In the genomic region with DNA sequence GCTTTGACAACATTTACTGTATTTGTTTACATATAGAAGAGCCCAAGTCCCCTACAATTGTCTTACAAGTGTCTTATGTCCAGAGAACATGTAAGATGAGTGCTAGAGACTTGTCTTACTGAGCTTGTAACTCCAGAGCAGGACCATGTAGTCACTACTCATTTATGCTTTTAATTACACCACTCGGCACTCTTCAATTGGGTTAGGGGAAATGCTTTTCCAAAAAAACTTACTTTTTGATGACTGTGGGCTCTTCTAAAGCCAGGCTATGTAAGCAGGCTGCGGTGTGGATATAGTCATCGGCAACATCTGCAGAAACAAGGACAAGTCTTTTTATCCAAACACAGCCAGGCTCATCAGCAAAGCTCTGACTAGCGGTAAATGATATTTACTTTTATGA, we compare ENCODE assay signal across 2 cellular contexts.
TF ChIP-seq lines count a peak whose summit lies in the region.

No MANE protein-coding gene starts in this region.

TF ChIP-seq in GM23338, 12 proteins besides CTCF, POLR2A, EP300 and RAD21 (continued from another document):
- TF ChIP-seq, protein P1, sequence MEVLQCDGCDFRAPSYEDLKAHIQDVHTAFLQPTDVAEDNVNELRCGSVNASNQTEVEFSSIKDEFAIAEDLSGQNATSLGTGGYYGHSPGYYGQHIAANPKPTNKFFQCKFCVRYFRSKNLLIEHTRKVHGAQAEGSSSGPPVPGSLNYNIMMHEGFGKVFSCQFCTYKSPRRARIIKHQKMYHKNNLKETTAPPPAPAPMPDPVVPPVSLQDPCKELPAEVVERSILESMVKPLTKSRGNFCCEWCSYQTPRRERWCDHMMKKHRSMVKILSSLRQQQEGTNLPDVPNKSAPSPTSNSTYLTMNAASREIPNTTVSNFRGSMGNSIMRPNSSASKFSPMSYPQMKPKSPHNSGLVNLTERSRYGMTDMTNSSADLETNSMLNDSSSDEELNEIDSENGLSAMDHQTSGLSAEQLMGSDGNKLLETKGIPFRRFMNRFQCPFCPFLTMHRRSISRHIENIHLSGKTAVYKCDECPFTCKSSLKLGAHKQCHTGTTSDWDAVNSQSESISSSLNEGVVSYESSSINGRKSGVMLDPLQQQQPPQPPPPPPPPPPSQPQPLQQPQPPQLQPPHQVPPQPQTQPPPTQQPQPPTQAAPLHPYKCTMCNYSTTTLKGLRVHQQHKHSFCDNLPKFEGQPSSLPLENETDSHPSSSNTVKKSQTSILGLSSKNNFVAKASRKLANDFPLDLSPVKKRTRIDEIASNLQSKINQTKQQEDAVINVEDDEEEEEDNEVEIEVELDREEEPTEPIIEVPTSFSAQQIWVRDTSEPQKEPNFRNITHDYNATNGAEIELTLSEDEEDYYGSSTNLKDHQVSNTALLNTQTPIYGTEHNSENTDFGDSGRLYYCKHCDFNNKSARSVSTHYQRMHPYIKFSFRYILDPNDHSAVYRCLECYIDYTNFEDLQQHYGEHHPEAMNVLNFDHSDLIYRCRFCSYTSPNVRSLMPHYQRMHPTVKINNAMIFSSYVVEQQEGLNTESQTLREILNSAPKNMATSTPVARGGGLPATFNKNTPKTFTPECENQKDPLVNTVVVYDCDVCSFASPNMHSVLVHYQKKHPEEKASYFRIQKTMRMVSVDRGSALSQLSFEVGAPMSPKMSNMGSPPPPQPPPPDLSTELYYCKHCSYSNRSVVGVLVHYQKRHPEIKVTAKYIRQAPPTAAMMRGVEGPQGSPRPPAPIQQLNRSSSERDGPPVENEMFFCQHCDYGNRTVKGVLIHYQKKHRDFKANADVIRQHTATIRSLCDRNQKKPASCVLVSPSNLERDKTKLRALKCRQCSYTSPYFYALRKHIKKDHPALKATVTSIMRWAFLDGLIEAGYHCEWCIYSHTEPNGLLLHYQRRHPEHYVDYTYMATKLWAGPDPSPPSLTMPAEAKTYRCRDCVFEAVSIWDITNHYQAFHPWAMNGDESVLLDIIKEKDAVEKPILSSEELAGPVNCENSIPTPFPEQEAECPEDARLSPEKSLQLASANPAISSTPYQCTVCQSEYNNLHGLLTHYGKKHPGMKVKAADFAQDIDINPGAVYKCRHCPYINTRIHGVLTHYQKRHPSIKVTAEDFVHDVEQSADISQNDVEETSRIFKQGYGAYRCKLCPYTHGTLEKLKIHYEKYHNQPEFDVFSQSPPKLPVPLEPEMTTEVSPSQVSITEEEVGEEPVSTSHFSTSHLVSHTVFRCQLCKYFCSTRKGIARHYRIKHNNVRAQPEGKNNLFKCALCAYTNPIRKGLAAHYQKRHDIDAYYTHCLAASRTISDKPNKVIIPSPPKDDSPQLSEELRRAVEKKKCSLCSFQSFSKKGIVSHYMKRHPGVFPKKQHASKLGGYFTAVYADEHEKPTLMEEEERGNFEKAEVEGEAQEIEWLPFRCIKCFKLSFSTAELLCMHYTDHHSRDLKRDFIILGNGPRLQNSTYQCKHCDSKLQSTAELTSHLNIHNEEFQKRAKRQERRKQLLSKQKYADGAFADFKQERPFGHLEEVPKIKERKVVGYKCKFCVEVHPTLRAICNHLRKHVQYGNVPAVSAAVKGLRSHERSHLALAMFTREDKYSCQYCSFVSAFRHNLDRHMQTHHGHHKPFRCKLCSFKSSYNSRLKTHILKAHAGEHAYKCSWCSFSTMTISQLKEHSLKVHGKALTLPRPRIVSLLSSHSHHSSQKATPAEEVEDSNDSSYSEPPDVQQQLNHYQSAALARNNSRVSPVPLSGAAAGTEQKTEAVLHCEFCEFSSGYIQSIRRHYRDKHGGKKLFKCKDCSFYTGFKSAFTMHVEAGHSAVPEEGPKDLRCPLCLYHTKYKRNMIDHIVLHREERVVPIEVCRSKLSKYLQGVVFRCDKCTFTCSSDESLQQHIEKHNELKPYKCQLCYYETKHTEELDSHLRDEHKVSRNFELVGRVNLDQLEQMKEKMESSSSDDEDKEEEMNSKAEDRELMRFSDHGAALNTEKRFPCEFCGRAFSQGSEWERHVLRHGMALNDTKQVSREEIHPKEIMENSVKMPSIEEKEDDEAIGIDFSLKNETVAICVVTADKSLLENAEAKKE (CRISPR knock-in tag; IDR thresholded peaks at IDR 0.05) = no peak
- TF ChIP-seq EZH2 (IDR thresholded peaks at IDR 0.05; ENCODE audit: low read depth, unreplicated experiment) = no peak
- TF ChIP-seq, protein P2, sequence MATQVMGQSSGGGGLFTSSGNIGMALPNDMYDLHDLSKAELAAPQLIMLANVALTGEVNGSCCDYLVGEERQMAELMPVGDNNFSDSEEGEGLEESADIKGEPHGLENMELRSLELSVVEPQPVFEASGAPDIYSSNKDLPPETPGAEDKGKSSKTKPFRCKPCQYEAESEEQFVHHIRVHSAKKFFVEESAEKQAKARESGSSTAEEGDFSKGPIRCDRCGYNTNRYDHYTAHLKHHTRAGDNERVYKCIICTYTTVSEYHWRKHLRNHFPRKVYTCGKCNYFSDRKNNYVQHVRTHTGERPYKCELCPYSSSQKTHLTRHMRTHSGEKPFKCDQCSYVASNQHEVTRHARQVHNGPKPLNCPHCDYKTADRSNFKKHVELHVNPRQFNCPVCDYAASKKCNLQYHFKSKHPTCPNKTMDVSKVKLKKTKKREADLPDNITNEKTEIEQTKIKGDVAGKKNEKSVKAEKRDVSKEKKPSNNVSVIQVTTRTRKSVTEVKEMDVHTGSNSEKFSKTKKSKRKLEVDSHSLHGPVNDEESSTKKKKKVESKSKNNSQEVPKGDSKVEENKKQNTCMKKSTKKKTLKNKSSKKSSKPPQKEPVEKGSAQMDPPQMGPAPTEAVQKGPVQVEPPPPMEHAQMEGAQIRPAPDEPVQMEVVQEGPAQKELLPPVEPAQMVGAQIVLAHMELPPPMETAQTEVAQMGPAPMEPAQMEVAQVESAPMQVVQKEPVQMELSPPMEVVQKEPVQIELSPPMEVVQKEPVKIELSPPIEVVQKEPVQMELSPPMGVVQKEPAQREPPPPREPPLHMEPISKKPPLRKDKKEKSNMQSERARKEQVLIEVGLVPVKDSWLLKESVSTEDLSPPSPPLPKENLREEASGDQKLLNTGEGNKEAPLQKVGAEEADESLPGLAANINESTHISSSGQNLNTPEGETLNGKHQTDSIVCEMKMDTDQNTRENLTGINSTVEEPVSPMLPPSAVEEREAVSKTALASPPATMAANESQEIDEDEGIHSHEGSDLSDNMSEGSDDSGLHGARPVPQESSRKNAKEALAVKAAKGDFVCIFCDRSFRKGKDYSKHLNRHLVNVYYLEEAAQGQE (IDR thresholded peaks at IDR 0.05; ENCODE audit: unreplicated experiment) = no peak
- TF ChIP-seq NANOG (IDR thresholded peaks at IDR 0.05; ENCODE audit: borderline replicate concordance) = no peak
- TF ChIP-seq, protein P3, sequence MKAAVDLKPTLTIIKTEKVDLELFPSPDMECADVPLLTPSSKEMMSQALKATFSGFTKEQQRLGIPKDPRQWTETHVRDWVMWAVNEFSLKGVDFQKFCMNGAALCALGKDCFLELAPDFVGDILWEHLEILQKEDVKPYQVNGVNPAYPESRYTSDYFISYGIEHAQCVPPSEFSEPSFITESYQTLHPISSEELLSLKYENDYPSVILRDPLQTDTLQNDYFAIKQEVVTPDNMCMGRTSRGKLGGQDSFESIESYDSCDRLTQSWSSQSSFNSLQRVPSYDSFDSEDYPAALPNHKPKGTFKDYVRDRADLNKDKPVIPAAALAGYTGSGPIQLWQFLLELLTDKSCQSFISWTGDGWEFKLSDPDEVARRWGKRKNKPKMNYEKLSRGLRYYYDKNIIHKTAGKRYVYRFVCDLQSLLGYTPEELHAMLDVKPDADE (IDR thresholded peaks at IDR 0.05) = no peak

TF ChIP-seq in WTC11, 78 proteins besides CTCF, POLR2A, EP300 and RAD21 (continued from another document):
- TF ChIP-seq, protein P4, sequence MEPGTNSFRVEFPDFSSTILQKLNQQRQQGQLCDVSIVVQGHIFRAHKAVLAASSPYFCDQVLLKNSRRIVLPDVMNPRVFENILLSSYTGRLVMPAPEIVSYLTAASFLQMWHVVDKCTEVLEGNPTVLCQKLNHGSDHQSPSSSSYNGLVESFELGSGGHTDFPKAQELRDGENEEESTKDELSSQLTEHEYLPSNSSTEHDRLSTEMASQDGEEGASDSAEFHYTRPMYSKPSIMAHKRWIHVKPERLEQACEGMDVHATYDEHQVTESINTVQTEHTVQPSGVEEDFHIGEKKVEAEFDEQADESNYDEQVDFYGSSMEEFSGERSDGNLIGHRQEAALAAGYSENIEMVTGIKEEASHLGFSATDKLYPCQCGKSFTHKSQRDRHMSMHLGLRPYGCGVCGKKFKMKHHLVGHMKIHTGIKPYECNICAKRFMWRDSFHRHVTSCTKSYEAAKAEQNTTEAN (CRISPR knock-in tag; IDR thresholded peaks at IDR 0.05) = no peak
- no peak for TF ChIP-seq SOX15 (CRISPR knock-in tag; IDR thresholded peaks at IDR 0.05)
- TF ChIP-seq, protein P5, sequence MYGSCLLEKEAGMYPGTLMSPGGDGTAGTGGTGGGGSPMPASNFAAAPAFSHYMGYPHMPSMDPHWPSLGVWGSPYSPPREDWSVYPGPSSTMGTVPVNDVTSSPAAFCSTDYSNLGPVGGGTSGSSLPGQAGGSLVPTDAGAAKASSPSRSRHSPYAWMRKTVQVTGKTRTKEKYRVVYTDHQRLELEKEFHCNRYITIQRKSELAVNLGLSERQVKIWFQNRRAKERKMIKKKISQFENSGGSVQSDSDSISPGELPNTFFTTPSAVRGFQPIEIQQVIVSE (CRISPR knock-in tag; IDR thresholded peaks at IDR 0.05; ENCODE audit: borderline replicate concordance) = no peak
- TF ChIP-seq, protein P6, sequence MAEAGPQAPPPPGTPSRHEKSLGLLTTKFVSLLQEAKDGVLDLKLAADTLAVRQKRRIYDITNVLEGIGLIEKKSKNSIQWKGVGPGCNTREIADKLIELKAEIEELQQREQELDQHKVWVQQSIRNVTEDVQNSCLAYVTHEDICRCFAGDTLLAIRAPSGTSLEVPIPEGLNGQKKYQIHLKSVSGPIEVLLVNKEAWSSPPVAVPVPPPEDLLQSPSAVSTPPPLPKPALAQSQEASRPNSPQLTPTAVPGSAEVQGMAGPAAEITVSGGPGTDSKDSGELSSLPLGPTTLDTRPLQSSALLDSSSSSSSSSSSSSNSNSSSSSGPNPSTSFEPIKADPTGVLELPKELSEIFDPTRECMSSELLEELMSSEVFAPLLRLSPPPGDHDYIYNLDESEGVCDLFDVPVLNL (CRISPR knock-in tag; IDR thresholded peaks at IDR 0.05; ENCODE audit: borderline replicate concordance, low read depth) = no peak
- no peak for TF ChIP-seq ZBTB21 (CRISPR knock-in tag; IDR thresholded peaks at IDR 0.05; ENCODE audit: borderline replicate concordance)
